11 cellular contexts compared by ENCODE assay signal in genomic region chr4:113476800-113477199, GRCh38.
DNase-seq lines count a peak whose midpoint lies in the region; ATAC-seq lines count a peak whose summit lies in the region.
"Had no signal": no experiment of that assay in that cellular context is flagged by ENCODE, and none has a peak within 500 bp of the region (broad histone marks: within the 10 kb centered on the region; RNA-seq: fewer than 3 reads in every experiment).

No MANE protein-coding gene starts in this region.

- H3K9me3 Mint-ChIP-seq in activated CD4-positive, alpha-beta T cell treated with anti-CD3 and anti-CD28 coated beads, Interleukin-2, amount 10 ng/mL, durations not matched to agents 7 days and 5 days, result peaks cover 14% of the 10 kb centered on the region
- H3K9me3 Mint-ChIP-seq in T-cell, result peaks cover 0 to 17% (median 8%) of the 10 kb centered on the region in 3 donors

- peaks cover 4% of the 10 kb centered on the region for H3K4me1 Mint-ChIP-seq in activated CD4-positive, alpha-beta T cell treated with anti-CD3 and anti-CD28 coated beads, Interleukin-2, amount 10 ng/mL, durations not matched to agents 7 days and 5 days
- peaks cover 0 to 6% (median 5%) of the 10 kb centered on the region in 3 donors for H3K4me1 Mint-ChIP-seq in T-cell

- POLR2A ChIA-PET in activated CD4-positive, alpha-beta T cell treated with anti-CD3 and anti-CD28 coated beads, Interleukin-2, amount 10 ng/mL, durations not matched to agents 7 days and 5 days (lab: Charles Lee), result no interaction called here
- POLR2A ChIA-PET in T-cell (lab: Charles Lee), result no interaction called here

- peak overlapping the region; percentile 94 for H3K27ac ChIP-seq in epithelial cell of prostate

- DNase-seq in activated CD4-positive, alpha-beta T cell treated with anti-CD3 and anti-CD28 coated beads for 4 hours, result peak; percentile 4 to 15
- DNase-seq in activated CD4-positive, alpha-beta T cell treated with anti-CD3 and anti-CD28 coated beads, Interleukin-2, amount 10 ng/mL, durations not matched to agents 7 days and 5 days, result no peak
- no peak for DNase-seq in T-cell
- DNase-seq in epithelial cell of prostate (ENCODE audit: low read depth, low spot score), result peak; percentile 68
- DNase-seq in stimulated activated CD4-positive, alpha-beta T cell treated with anti-CD3 and anti-CD28 coated beads, Interleukin-4, amount 100 ng/mL, for 48 hours (ENCODE audit: low read depth in 2 of 2), result peak; percentile 5 to 33
- DNase-seq in GOT3 (lab: John Stamatoyannopoulos, UW), result no peak
- no peak for DNase-seq in MV-4-11 (lab: John Stamatoyannopoulos, UW)
- no peak for DNase-seq in anterior cingulate cortex (lab: John Stamatoyannopoulos, UW)
- DNase-seq: Kasumi-1, NCI-H524 treated with DMSO at 0.1 percent for 48 hours had no signal

- H3K27me3 Mint-ChIP-seq in activated CD4-positive, alpha-beta T cell treated with anti-CD3 and anti-CD28 coated beads, Interleukin-2, amount 10 ng/mL, durations not matched to agents 7 days and 5 days, result no peaks in the 10 kb centered on the region
- no peaks in the 10 kb centered on the region for H3K27me3 Mint-ChIP-seq in T-cell
- H3K27me3 Mint-ChIP-seq: dendritic cell treated with granulocyte-macrophage colony-stimulating factor and Interleukin-4, amounts not matched to agents 40 ng/mL and 50 ng/mL, for 4 days had no signal

- CTCF ChIA-PET in activated CD4-positive, alpha-beta T cell treated with anti-CD3 and anti-CD28 coated beads, Interleukin-2, amount 10 ng/mL, durations not matched to agents 7 days and 5 days (lab: Charles Lee), result interaction anchor here (1.6 kb wide), 1 partner anchor 12 kb away, joined by 3 read pairs; no protein-coding TSS in a partner anchor
- CTCF ChIA-PET in T-cell (lab: Charles Lee), result no interaction called here

- no peak for ATAC-seq in T-cell (replicated peaks in 1 of 4)

- H3K27ac Mint-ChIP-seq in activated CD4-positive, alpha-beta T cell treated with anti-CD3 and anti-CD28 coated beads, Interleukin-2, amount 10 ng/mL, durations not matched to agents 7 days and 5 days, result no peak overlapping the region
- peak overlapping the region; percentile 16 to 41 for H3K27ac Mint-ChIP-seq in T-cell
- H3K27ac Mint-ChIP-seq: dendritic cell treated with granulocyte-macrophage colony-stimulating factor and Interleukin-4, amounts not matched to agents 40 ng/mL and 50 ng/mL, for 4 days had no signal

- H3K4me3 Mint-ChIP-seq in activated CD4-positive, alpha-beta T cell treated with anti-CD3 and anti-CD28 coated beads, Interleukin-2, amount 10 ng/mL, durations not matched to agents 7 days and 5 days, result no peak overlapping the region
- no peak overlapping the region for H3K4me3 Mint-ChIP-seq in T-cell
- H3K4me3 Mint-ChIP-seq: dendritic cell treated with granulocyte-macrophage colony-stimulating factor and Interleukin-4, amounts not matched to agents 40 ng/mL and 50 ng/mL, for 4 days had no signal

- peaks cover 37% of the 10 kb centered on the region for H3K36me3 Mint-ChIP-seq in activated CD4-positive, alpha-beta T cell treated with anti-CD3 and anti-CD28 coated beads, Interleukin-2, amount 10 ng/mL, durations not matched to agents 7 days and 5 days (ENCODE audit: low read depth)
- H3K36me3 Mint-ChIP-seq in T-cell, result peaks cover 43% of the 10 kb centered on the region

Comparison
In these comparisons a context has a peak if more than half of its experiments do, and no peak if none do; other contexts are left out.
1. DNase-seq: peak in activated CD4-positive, alpha-beta T cell treated with anti-CD3 and anti-CD28 coated beads for 4 hours (2 of 2), epithelial cell of prostate (single experiment) and stimulated activated CD4-positive, alpha-beta T cell treated with anti-CD3 and anti-CD28 coated beads, Interleukin-4, amount 100 ng/mL, for 48 hours (2 of 2); none in activated CD4-positive, alpha-beta T cell treated with anti-CD3 and anti-CD28 coated beads, Interleukin-2, amount 10 ng/mL, durations not matched to agents 7 days and 5 days (single experiment), T-cell (0 of 34), GOT3 (single experiment), MV-4-11 (single experiment) and anterior cingulate cortex (0 of 58).